In the genomic region with DNA sequence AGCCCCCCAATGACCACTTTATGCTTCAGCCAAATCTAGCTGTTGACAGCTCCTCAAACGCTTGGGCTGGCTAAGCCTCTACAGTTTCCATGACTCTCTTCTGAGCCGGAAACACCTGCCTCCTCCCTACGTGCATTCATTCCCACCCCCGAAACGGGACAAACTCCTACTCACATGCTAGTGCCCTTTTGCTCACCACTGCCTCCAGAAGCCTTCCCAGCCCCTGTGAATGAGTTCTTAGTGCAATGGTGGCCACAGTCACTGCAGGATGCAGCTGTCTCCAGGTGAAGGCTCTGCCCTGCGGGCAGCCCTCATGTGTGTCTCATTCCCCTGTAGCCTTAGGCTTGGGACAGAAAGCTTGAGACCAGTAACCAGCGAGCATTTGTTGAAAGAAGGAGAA, we compare ENCODE assay signal across 16 cellular contexts.
DNase-seq lines count a peak whose midpoint lies in the region; TF ChIP-seq lines count a peak whose summit lies in the region.
"Had no signal": no experiment of that assay in that cellular context is flagged by ENCODE, and none has a peak within 500 bp of the region (broad histone marks: within the 10 kb centered on the region; RNA-seq: fewer than 3 reads in every experiment).

No MANE protein-coding gene starts in this region.

- intact Hi-C loops in esophagus squamous epithelium (cut with DNase I) = no loop called here
- intact Hi-C loops in vagina (cut with DNase I) = no loop called here

- H3K27me3 ChIP-seq in esophagus squamous epithelium = peaks cover 0 to 19% (median 0%) of the 10 kb centered on the region in 4 donors
- H3K27me3 ChIP-seq in vagina = no peaks in the 10 kb centered on the region

- peaks cover 52% of the 10 kb centered on the region for H3K4me1 Mint-ChIP-seq in neural crest cell
- H3K4me1 Mint-ChIP-seq: CD4-positive, alpha-beta memory T cell had no signal

- H3K27ac ChIP-seq in caudate nucleus (ENCODE audit: low read depth, low read length) = peak overlapping the region; percentile 62
- no peak overlapping the region for H3K27ac ChIP-seq in esophagus squamous epithelium
- no peak overlapping the region for H3K27ac ChIP-seq in vagina

- H3K27ac Mint-ChIP-seq in neural crest cell (ENCODE audit: unreplicated experiment) = peak overlapping the region; percentile 89
- H3K27ac Mint-ChIP-seq: CD4-positive, alpha-beta memory T cell; H9 had no signal

- WGBS in esophagus squamous epithelium, 2 donors = 64 to 72% methylated on average over 7 of the region's 7 CpGs

- H3K9me3 ChIP-seq in esophagus squamous epithelium = no peaks in the 10 kb centered on the region
- H3K9me3 ChIP-seq in vagina = no peaks in the 10 kb centered on the region

- H3K36me3 Mint-ChIP-seq in neural crest cell (ENCODE audit: low read depth) = no peaks in the 10 kb centered on the region
- H3K36me3 Mint-ChIP-seq: CD4-positive, alpha-beta memory T cell had no signal

- H3K36me3 ChIP-seq in esophagus squamous epithelium (no peaks in the 10 kb centered on the region), vagina (no peaks in the 10 kb centered on the region)

- TF ChIP-seq POLR2A in esophagus squamous epithelium (IDR thresholded peaks at IDR 0.05) = no peak
- TF ChIP-seq POLR2A in vagina (IDR thresholded peaks at IDR 0.05) = no peak

- no peak for TF ChIP-seq CTCF in neural crest cell (conservative IDR thresholded peaks at IDR 0.05)
- TF ChIP-seq CTCF in esophagus squamous epithelium (IDR thresholded peaks at IDR 0.05) = no peak
- TF ChIP-seq CTCF in vagina (IDR thresholded peaks at IDR 0.05) = no peak

- peaks cover 11% of the 10 kb centered on the region for H3K27me3 Mint-ChIP-seq in neural crest cell (ENCODE audit: low read depth)

- H3K4me1 ChIP-seq in esophagus squamous epithelium (no peaks in the 10 kb centered on the region), vagina (no peaks in the 10 kb centered on the region)

- H3K4me3 ChIP-seq in esophagus squamous epithelium = no peak overlapping the region
- H3K4me3 ChIP-seq in vagina = no peak overlapping the region

- peak overlapping the region; percentile 52 for H3K4me3 Mint-ChIP-seq in neural crest cell
- H3K4me3 Mint-ChIP-seq: CD4-positive, alpha-beta memory T cell had no signal

- H3K9me3 Mint-ChIP-seq in neural crest cell = no peaks in the 10 kb centered on the region
- H3K9me3 Mint-ChIP-seq: H9 had no signal

- DNase-seq in ELF-1 (ENCODE audit: low read depth, low spot score) = peak; percentile 63
- peak; percentile 60 to 64 for DNase-seq in Kasumi-1 (lab: John Stamatoyannopoulos, UW)
- no peak for DNase-seq in caudate nucleus (lab: John Stamatoyannopoulos, UW)
- no peak for DNase-seq in neural crest cell (ENCODE audit: low read depth, low spot score)
- DNase-seq in esophagus squamous epithelium (lab: John Stamatoyannopoulos, UW) = no peak
- DNase-seq in AG08396 (ENCODE audit: low spot score) = no peak
- no peak for DNase-seq in superior temporal gyrus (ENCODE audit: extremely low spot score)
- no peak for DNase-seq in vagina (ENCODE audit: extremely low spot score in 2 of 2)
- DNase-seq: CD4-positive, alpha-beta memory T cell; H9; NCI-H1048; NCI-H1694; NCI-H2107; NCI-H446; NCI-H748 treated with DMSO at 0.1 percent for 48 hours; PC-3 had no signal

Comparison
In these comparisons a context has a peak if more than half of its experiments do, and no peak if none do; other contexts are left out.
1. DNase-seq: peak in ELF-1 (single experiment) and Kasumi-1 (2 of 2); none in caudate nucleus (0 of 61), neural crest cell (single experiment), esophagus squamous epithelium (single experiment), AG08396 (single experiment), superior temporal gyrus (single experiment) and vagina (0 of 2).